In the genomic region with DNA sequence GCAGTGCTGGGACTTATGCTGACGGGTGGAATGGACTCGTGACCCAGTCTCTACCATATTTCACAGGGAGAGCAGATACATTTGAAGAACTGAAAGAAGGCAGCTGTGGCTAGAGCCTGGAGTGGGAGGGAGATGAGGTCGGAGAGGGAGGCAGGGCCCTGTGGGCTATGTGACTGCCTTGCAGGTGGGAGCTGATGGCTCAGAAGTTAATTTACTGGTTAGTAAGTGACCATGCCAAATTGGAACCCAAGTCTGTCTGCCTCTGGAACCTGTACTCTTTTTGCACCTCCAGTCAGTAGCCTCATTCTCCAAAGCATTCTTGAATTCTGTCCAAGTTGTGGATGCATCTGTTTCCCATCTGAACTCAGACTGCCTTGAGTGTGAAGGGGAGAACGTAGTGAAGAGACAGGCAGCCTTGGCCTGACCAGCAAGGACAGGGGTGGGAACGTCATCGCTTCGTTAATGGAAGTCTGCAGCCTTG, we compare ENCODE assay signal across 13 cellular contexts.
A peak's percentile ranks its signal among the peaks of the same experiment; 100 is the strongest.
DNase-seq lines count a peak whose midpoint lies in the region; ATAC-seq and TF ChIP-seq lines count a peak whose summit lies in the region.
"Had no signal": no experiment of that assay in that cellular context is flagged by ENCODE, and none has a peak within 500 bp of the region (broad histone marks: within the 10 kb centered on the region; RNA-seq: fewer than 3 reads in every experiment).

No MANE protein-coding gene starts in this region.

- H3K27me3 ChIP-seq in gastroesophageal sphincter = no peaks in the 10 kb centered on the region

- peak overlapping the region; percentile 74 to 87 (median 81) for H3K27ac ChIP-seq in gastroesophageal sphincter

- no peaks in the 10 kb centered on the region for H3K36me3 ChIP-seq in gastroesophageal sphincter

- intact Hi-C loops in sciatic nerve (cut with DNase I) = no loop called here

- no peak for TF ChIP-seq EP300 in gastroesophageal sphincter (IDR thresholded peaks at IDR 0.05)

- no peak overlapping the region for H3K4me3 ChIP-seq in gastroesophageal sphincter

- 21% methylated on average over 5 of the region's 7 CpGs; no CpG with 5 or more reads in 1 of the 2 donors for WGBS in gastroesophageal sphincter (ENCODE audit: low coverage in 1 of 2), 2 donors

- no peak for TF ChIP-seq POLR2A in gastroesophageal sphincter (IDR thresholded peaks at IDR 0.05)

- ATAC-seq in GM19351 (IDR thresholded peaks at IDR 0.05; ENCODE audit: unreplicated experiment) = peak; percentile 63
- peak; percentile 92 for ATAC-seq in SK-N-SH treated with all-trans-retinoic acid at 6 μM for 48 hours
- ATAC-seq in gastroesophageal sphincter = peak; percentile 74
- ATAC-seq in sciatic nerve = peak; percentile 87
- no peak for ATAC-seq in HG03521 (IDR thresholded peaks at IDR 0.05; ENCODE audit: unreplicated experiment)

- no peaks in the 10 kb centered on the region for H3K9me3 ChIP-seq in gastroesophageal sphincter

- no peak for DNase-seq in sciatic nerve (ENCODE audit: low spot score)
- DNase-seq in DMS153 treated with DMSO at 0.1 percent for 48 hours (lab: John Stamatoyannopoulos, UW; ENCODE audit: unreplicated experiment) = no peak
- DNase-seq in islet precursor cell = no peak
- DNase-seq in T-helper 9 cell = no peak
- DNase-seq: activated CD4-positive, alpha-beta T cell treated with anti-CD3 and anti-CD28 coated beads, Interleukin-2, amount 50 U/mL, for 48 hours; activated naive CD4-positive, alpha-beta T cell; CD8-positive, alpha-beta memory T cell; effector CD4-positive, alpha-beta T cell; small intestine had no signal

- TF ChIP-seq CTCF in gastroesophageal sphincter (IDR thresholded peaks at IDR 0.05) = no peak

- peaks cover 0 to 37% (median 0%) of the 10 kb centered on the region in 3 donors for H3K4me1 ChIP-seq in gastroesophageal sphincter

TF ChIP-seq in SK-N-SH treated with all-trans-retinoic acid at 6 μM for 48 hours, 23 proteins besides CTCF, POLR2A, EP300 and RAD21:
- TF ChIP-seq, protein P1, sequence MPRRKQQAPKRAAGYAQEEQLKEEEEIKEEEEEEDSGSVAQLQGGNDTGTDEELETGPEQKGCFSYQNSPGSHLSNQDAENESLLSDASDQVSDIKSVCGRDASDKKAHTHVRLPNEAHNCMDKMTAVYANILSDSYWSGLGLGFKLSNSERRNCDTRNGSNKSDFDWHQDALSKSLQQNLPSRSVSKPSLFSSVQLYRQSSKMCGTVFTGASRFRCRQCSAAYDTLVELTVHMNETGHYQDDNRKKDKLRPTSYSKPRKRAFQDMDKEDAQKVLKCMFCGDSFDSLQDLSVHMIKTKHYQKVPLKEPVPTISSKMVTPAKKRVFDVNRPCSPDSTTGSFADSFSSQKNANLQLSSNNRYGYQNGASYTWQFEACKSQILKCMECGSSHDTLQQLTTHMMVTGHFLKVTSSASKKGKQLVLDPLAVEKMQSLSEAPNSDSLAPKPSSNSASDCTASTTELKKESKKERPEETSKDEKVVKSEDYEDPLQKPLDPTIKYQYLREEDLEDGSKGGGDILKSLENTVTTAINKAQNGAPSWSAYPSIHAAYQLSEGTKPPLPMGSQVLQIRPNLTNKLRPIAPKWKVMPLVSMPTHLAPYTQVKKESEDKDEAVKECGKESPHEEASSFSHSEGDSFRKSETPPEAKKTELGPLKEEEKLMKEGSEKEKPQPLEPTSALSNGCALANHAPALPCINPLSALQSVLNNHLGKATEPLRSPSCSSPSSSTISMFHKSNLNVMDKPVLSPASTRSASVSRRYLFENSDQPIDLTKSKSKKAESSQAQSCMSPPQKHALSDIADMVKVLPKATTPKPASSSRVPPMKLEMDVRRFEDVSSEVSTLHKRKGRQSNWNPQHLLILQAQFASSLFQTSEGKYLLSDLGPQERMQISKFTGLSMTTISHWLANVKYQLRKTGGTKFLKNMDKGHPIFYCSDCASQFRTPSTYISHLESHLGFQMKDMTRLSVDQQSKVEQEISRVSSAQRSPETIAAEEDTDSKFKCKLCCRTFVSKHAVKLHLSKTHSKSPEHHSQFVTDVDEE (CRISPR knock-in tag; IDR thresholded peaks at IDR 0.05) = no peak
- TF ChIP-seq OSR1 (CRISPR knock-in tag; IDR thresholded peaks at IDR 0.05) (no peak), ESRRG (CRISPR knock-in tag; IDR thresholded peaks at IDR 0.05) (no peak), ZNF565 (CRISPR knock-in tag; conservative IDR thresholded peaks at IDR 0.05; ENCODE audit: low read depth) (no peak), SNAI2 (CRISPR knock-in tag; IDR thresholded peaks at IDR 0.05) (no peak), PPARA (CRISPR knock-in tag; IDR thresholded peaks at IDR 0.05; ENCODE audit: borderline replicate concordance) (no peak), ZFP30 (CRISPR knock-in tag; IDR thresholded peaks at IDR 0.05) (no peak), ISL1 (CRISPR knock-in tag; IDR thresholded peaks at IDR 0.05) (peak; percentile 56), TCF4 (CRISPR knock-in tag; IDR thresholded peaks at IDR 0.05; ENCODE audit: borderline replicate concordance) (no peak), ZFP3 (CRISPR knock-in tag; IDR thresholded peaks at IDR 0.05) (no peak), ZNF8 (CRISPR knock-in tag; IDR thresholded peaks at IDR 0.05) (no peak), BACH2 (CRISPR knock-in tag; IDR thresholded peaks at IDR 0.05; ENCODE audit: borderline replicate concordance) (no peak), TOX (CRISPR knock-in tag; IDR thresholded peaks at IDR 0.05; ENCODE audit: borderline replicate concordance) (peak; percentile 45; the same call in 1 of the 2 replicates)
- TF ChIP-seq, protein P2, sequence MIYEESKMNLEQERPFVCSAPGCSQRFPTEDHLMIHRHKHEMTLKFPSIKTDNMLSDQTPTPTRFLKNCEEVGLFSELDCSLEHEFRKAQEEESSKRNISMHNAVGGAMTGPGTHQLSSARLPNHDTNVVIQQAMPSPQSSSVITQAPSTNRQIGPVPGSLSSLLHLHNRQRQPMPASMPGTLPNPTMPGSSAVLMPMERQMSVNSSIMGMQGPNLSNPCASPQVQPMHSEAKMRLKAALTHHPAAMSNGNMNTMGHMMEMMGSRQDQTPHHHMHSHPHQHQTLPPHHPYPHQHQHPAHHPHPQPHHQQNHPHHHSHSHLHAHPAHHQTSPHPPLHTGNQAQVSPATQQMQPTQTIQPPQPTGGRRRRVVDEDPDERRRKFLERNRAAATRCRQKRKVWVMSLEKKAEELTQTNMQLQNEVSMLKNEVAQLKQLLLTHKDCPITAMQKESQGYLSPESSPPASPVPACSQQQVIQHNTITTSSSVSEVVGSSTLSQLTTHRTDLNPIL (CRISPR knock-in tag; IDR thresholded peaks at IDR 0.05; ENCODE audit: low read depth) = no peak
- TF ChIP-seq, protein P3, sequence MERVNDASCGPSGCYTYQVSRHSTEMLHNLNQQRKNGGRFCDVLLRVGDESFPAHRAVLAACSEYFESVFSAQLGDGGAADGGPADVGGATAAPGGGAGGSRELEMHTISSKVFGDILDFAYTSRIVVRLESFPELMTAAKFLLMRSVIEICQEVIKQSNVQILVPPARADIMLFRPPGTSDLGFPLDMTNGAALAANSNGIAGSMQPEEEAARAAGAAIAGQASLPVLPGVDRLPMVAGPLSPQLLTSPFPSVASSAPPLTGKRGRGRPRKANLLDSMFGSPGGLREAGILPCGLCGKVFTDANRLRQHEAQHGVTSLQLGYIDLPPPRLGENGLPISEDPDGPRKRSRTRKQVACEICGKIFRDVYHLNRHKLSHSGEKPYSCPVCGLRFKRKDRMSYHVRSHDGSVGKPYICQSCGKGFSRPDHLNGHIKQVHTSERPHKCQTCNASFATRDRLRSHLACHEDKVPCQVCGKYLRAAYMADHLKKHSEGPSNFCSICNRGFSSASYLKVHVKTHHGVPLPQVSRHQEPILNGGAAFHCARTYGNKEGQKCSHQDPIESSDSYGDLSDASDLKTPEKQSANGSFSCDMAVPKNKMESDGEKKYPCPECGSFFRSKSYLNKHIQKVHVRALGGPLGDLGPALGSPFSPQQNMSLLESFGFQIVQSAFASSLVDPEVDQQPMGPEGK (CRISPR knock-in tag; IDR thresholded peaks at IDR 0.05; ENCODE audit: borderline replicate concordance) = no peak
